Comparison of ENCODE assay signal across 7 cellular contexts in the genomic region with DNA sequence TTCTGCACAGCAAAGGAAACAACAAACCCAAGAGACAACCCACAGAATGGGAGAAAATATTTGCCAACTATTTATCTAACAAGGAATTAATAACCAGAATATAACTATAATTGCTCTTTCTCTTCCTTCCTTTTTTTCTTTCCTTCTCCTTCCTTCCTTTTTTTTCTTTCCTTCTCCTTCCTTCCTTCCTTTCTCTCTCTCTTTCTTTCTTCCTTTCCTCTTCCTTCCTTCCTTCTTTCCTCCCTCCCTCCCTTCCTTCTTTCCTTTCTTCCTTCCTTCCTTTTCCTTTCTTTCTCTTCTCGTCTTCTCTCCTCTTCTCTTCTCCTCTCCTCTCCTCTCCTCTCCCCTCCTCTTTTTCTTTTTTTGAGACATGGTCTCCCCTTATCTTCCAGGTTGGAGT.
"Had no signal": no experiment of that assay in that cellular context is flagged by ENCODE, and none has a peak within 500 bp of the region (broad histone marks: within the 10 kb centered on the region; RNA-seq: fewer than 3 reads in every experiment).

No MANE protein-coding gene starts in this region.

- H3K27me3 Mint-ChIP-seq: IgD-negative memory B cell had no signal

- ATAC-seq: HepG2 had no signal

- H3K4me3 Mint-ChIP-seq: IgD-negative memory B cell had no signal

- H3K27ac Mint-ChIP-seq: IgD-negative memory B cell had no signal

- FAIRE-seq: HepG2, HTR-8/SVneo had no signal

- DNase-seq: IMR-90, KBM-7, KG1 had no signal

- H3K36me3 Mint-ChIP-seq: IgD-negative memory B cell had no signal

- H3K4me1 Mint-ChIP-seq: IgD-negative memory B cell had no signal

- H3K27ac ChIP-seq: HL-60 had no signal
